Comparison of ENCODE assay signal across 1 cellular context in the genomic region with DNA sequence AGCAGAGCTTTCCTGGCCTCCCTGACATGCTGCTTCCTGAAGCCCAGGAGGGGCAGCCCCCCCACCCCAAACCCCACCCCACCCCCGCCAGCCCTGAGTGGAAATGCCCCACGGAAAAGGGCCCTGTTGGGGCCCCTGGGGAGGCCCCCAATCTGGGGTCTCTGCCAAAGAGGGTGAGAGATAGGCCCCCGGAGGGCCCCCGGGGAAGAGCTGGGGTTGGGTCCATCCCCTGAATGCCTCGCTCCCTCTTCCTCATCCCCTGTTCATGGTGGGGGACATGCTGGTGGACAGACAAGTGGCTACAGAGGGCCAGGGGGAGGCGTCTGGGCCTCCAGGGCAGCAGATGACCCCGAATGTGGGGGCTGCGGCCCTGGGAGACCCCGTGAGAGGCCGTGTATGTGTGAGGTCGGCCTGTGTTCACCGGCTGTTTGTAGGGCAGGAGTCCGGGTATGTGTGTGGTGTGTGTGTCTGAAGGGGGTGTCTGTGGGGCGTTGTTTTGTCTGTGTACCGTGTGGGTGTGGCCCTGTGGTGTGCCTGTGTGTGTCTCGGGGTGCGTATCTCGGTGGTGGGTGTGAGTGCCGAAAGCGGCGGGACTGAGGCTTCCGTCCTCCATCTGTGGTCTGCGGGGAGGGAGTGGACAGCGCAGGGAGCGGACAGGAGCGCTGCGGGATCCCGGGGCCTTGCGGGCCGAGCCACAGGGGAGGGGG.
A peak's percentile ranks its signal among the peaks of the same experiment; 100 is the strongest.
TF ChIP-seq lines count a peak whose summit lies in the region.

No MANE protein-coding gene starts in this region.

TF ChIP-seq in GM12878, 131 proteins besides CTCF, POLR2A, EP300 and RAD21:
- TF ChIP-seq SMAD1 (IDR thresholded peaks at IDR 0.05; ENCODE audit: low read depth, partially characterized antibody), result no peak
- 0 out of 2 replicates have a peak, but pooled peaks have one; percentile 7 for TF ChIP-seq SMC3 (IDR thresholded peaks at IDR 0.05; ENCODE audit: borderline replicate concordance, low read length)
- no peak for TF ChIP-seq CHD4 (IDR thresholded peaks at IDR 0.05)
- TF ChIP-seq, protein P1, sequence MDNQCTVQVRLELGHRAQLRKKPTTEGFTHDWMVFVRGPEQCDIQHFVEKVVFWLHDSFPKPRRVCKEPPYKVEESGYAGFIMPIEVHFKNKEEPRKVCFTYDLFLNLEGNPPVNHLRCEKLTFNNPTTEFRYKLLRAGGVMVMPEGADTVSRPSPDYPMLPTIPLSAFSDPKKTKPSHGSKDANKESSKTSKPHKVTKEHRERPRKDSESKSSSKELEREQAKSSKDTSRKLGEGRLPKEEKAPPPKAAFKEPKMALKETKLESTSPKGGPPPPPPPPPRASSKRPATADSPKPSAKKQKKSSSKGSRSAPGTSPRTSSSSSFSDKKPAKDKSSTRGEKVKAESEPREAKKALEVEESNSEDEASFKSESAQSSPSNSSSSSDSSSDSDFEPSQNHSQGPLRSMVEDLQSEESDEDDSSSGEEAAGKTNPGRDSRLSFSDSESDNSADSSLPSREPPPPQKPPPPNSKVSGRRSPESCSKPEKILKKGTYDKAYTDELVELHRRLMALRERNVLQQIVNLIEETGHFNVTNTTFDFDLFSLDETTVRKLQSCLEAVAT (IDR thresholded peaks at IDR 0.05), result peak; percentile 64; the same call in 1 of the 2 replicates
- no peak for TF ChIP-seq CREB1 (IDR thresholded peaks at IDR 0.05; ENCODE audit: low read depth)
- peak; percentile 44; the same call in 1 of the 2 replicates for TF ChIP-seq MTA2 (IDR thresholded peaks at IDR 0.05; ENCODE audit: low read depth)
- TF ChIP-seq, protein P2, sequence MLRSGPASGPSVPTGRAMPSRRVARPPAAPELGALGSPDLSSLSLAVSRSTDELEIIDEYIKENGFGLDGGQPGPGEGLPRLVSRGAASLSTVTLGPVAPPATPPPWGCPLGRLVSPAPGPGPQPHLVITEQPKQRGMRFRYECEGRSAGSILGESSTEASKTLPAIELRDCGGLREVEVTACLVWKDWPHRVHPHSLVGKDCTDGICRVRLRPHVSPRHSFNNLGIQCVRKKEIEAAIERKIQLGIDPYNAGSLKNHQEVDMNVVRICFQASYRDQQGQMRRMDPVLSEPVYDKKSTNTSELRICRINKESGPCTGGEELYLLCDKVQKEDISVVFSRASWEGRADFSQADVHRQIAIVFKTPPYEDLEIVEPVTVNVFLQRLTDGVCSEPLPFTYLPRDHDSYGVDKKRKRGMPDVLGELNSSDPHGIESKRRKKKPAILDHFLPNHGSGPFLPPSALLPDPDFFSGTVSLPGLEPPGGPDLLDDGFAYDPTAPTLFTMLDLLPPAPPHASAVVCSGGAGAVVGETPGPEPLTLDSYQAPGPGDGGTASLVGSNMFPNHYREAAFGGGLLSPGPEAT (IDR thresholded peaks at IDR 0.05; ENCODE audit: low read depth), result 0 out of 2 replicates have a peak, but pooled peaks have one; percentile 28
- TF ChIP-seq BHLHE40 (IDR thresholded peaks at IDR 0.05; ENCODE audit: borderline replicate concordance in 1 of 2, low read depth in 2 of 2, low read length in 1 of 2), result peak in 1 of 2 experiments; percentile 47; a peak in 1 of 4 replicates
- TF ChIP-seq NR2C1 (IDR thresholded peaks at IDR 0.05), result no peak
- TF ChIP-seq, protein P3, sequence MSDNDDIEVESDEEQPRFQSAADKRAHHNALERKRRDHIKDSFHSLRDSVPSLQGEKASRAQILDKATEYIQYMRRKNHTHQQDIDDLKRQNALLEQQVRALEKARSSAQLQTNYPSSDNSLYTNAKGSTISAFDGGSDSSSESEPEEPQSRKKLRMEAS (IDR thresholded peaks at IDR 0.05; ENCODE audit: low read depth, low read length), result no peak
- no peak for TF ChIP-seq SPI1 (IDR thresholded peaks at IDR 0.05; ENCODE audit: borderline replicate concordance, insufficient read depth, low read depth, low read length)
- TF ChIP-seq RUNX3 (IDR thresholded peaks at IDR 0.05; ENCODE audit: low read length), result peak; percentile 25; the same call in 1 of the 2 replicates
- TF ChIP-seq ATF7 (IDR thresholded peaks at IDR 0.05; ENCODE audit: low read depth), result peak; percentile 45; the same call in 1 of the 2 replicates
- TF ChIP-seq, protein P4, sequence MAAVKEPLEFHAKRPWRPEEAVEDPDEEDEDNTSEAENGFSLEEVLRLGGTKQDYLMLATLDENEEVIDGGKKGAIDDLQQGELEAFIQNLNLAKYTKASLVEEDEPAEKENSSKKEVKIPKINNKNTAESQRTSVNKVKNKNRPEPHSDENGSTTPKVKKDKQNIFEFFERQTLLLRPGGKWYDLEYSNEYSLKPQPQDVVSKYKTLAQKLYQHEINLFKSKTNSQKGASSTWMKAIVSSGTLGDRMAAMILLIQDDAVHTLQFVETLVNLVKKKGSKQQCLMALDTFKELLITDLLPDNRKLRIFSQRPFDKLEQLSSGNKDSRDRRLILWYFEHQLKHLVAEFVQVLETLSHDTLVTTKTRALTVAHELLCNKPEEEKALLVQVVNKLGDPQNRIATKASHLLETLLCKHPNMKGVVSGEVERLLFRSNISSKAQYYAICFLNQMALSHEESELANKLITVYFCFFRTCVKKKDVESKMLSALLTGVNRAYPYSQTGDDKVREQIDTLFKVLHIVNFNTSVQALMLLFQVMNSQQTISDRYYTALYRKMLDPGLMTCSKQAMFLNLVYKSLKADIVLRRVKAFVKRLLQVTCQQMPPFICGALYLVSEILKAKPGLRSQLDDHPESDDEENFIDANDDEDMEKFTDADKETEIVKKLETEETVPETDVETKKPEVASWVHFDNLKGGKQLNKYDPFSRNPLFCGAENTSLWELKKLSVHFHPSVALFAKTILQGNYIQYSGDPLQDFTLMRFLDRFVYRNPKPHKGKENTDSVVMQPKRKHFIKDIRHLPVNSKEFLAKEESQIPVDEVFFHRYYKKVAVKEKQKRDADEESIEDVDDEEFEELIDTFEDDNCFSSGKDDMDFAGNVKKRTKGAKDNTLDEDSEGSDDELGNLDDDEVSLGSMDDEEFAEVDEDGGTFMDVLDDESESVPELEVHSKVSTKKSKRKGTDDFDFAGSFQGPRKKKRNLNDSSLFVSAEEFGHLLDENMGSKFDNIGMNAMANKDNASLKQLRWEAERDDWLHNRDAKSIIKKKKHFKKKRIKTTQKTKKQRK (IDR thresholded peaks at IDR 0.05; ENCODE audit: low read depth, low read length), result no peak
- no peak for TF ChIP-seq FOS (IDR thresholded peaks at IDR 0.05; ENCODE audit: borderline replicate concordance, extremely low read depth, insufficient read length)
- TF ChIP-seq MEF2B (IDR thresholded peaks at IDR 0.05; ENCODE audit: partially characterized antibody, poor library complexity, severe bottlenecking), result peak; percentile 12
- TF ChIP-seq IKZF2 (IDR thresholded peaks at IDR 0.05), result peak; percentile 35 to 53; a peak in 1 of 4 replicates
- peak; percentile 95 for TF ChIP-seq HDGF (IDR thresholded peaks at IDR 0.05)
- peak; percentile 89 for TF ChIP-seq NBN (IDR thresholded peaks at IDR 0.05)
- TF ChIP-seq, protein P5, sequence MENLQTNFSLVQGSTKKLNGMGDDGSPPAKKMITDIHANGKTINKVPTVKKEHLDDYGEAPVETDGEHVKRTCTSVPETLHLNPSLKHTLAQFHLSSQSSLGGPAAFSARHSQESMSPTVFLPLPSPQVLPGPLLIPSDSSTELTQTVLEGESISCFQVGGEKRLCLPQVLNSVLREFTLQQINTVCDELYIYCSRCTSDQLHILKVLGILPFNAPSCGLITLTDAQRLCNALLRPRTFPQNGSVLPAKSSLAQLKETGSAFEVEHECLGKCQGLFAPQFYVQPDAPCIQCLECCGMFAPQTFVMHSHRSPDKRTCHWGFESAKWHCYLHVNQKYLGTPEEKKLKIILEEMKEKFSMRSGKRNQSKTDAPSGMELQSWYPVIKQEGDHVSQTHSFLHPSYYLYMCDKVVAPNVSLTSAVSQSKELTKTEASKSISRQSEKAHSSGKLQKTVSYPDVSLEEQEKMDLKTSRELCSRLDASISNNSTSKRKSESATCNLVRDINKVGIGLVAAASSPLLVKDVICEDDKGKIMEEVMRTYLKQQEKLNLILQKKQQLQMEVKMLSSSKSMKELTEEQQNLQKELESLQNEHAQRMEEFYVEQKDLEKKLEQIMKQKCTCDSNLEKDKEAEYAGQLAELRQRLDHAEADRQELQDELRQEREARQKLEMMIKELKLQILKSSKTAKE (IDR thresholded peaks at IDR 0.05; ENCODE audit: low read depth, poor library complexity, severe bottlenecking), result no peak
- TF ChIP-seq ZNF24 (IDR thresholded peaks at IDR 0.05), result no peak
- TF ChIP-seq, protein P6, sequence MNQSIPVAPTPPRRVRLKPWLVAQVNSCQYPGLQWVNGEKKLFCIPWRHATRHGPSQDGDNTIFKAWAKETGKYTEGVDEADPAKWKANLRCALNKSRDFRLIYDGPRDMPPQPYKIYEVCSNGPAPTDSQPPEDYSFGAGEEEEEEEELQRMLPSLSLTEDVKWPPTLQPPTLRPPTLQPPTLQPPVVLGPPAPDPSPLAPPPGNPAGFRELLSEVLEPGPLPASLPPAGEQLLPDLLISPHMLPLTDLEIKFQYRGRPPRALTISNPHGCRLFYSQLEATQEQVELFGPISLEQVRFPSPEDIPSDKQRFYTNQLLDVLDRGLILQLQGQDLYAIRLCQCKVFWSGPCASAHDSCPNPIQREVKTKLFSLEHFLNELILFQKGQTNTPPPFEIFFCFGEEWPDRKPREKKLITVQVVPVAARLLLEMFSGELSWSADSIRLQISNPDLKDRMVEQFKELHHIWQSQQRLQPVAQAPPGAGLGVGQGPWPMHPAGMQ (IDR thresholded peaks at IDR 0.05; ENCODE audit: borderline replicate concordance), result peak; percentile 40; the same call in 1 of the 2 replicates
- TF ChIP-seq KLF5 (IDR thresholded peaks at IDR 0.05; ENCODE audit: partially characterized antibody), result no peak
- TF ChIP-seq TCF3 (IDR thresholded peaks at IDR 0.05; ENCODE audit: borderline replicate concordance, insufficient read depth, low read depth, low read length), result no peak
- TF ChIP-seq MYB (IDR thresholded peaks at IDR 0.05; ENCODE audit: borderline replicate concordance, low read depth, low read length), result no peak
